Comparison of ENCODE assay signal across 28 cellular contexts in the genomic region with DNA sequence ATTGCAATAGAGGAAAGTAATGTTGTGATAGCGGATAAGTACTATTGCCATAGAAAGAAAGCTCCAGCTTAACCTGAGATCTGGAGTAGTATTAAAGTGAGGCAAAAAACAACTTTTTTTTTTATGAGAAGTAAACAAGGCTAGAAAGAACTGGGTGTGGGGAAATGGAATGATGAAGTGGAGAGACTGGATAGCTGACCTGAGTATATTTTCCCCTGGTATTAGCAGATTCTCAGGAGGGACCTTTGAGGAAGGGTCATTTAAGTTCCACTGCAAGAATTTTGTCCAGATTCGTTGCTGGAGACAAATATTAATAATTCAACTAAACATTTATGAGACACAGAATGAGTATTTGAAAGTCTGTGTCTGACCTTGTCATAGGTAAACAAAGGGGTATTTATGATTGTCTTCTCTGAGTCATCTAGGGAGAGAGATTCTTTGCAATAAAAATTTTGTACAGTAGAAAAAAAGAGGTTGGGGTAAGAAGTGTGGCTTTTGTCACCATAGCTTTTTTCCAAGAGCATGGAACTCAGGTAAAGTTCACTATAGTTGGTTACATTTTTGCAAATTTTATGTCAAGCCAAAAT.
DNase-seq lines count a peak whose midpoint lies in the region; ATAC-seq, FAIRE-seq and TF ChIP-seq lines count a peak whose summit lies in the region.
"Had no signal": no experiment of that assay in that cellular context is flagged by ENCODE, and none has a peak within 500 bp of the region (broad histone marks: within the 10 kb centered on the region; RNA-seq: fewer than 3 reads in every experiment).

No MANE protein-coding gene starts in this region.

- peaks cover 14% of the 10 kb centered on the region; the same call in 2 of the 3 replicates for H3K4me1 ChIP-seq in A549
- H3K4me1 ChIP-seq in HCT116 (ENCODE audit: control insufficient read depth in 1 of 2, insufficient read depth in 2 of 2, low read length in 2 of 2) = peaks cover 0 to 12% of the 10 kb centered on the region in 2 experiments; a peak in 1 of 4 replicates
- H3K4me1 ChIP-seq in RWPE2 (ENCODE audit: insufficient read depth, poor library complexity, severe bottlenecking) = peaks cover 7% of the 10 kb centered on the region

- POLR2A ChIA-PET in A549 (lab: Yijun Ruan, JAX) = no interaction called here
- POLR2A ChIA-PET in HCT116 (lab: Charles Lee) = no interaction called here

- TF ChIP-seq CTCF in A549 (IDR thresholded peaks at IDR 0.05) (no peak), HCT116 (IDR thresholded peaks at IDR 0.05 in 2 of 3, conservative IDR thresholded peaks at IDR 0.05 in 1 of 3; ENCODE audit: borderline replicate concordance in 1 of 3, insufficient read depth in 1 of 3, low read depth in 2 of 3, low read length in 2 of 3) (no peak), RWPE2 (IDR thresholded peaks at IDR 0.05; ENCODE audit: poor library complexity, severe bottlenecking) (no peak), fibroblast of villous mesenchyme (IDR thresholded peaks at IDR 0.05; ENCODE audit: insufficient read depth, low read depth, low read length) (no peak)

- DNase-seq in A549 (ENCODE audit: low read depth in 1 of 2, low spot score in 1 of 2) = peak; percentile 2 to 66
- no peak for DNase-seq in HCT116 (ENCODE audit: low read depth, low spot score)
- no peak for DNase-seq in RWPE2 (ENCODE audit: low spot score)
- peak; percentile 2 for DNase-seq in fibroblast of villous mesenchyme (ENCODE audit: low read depth)
- no peak for DNase-seq in iPS-NIHi7 (ENCODE audit: extremely low spot score)
- DNase-seq: C1 segment of cervical spinal cord; CD4-positive, alpha-beta memory T cell; COR-L47; DMS79; EL; IMR-90; KG1; MM.1S; NCI-H1048; NCI-H1417; NCI-H1694; NCI-H2029 treated with DMSO at 0.1 percent for 48 hours; NCI-H2227 treated with DMSO at 0.1 percent for 48 hours; NCI-H526 treated with DMSO at 0.1 percent for 48 hours; SIG-M5 had no signal

- intact Hi-C loops in HCT116 (cut with micrococcal nuclease) = no loop called here

- H3K27me3 ChIP-seq in HCT116 (ENCODE audit: insufficient read depth, low read length) (no peaks in the 10 kb centered on the region), RWPE2 (ENCODE audit: insufficient read depth, poor library complexity, severe bottlenecking) (no peaks in the 10 kb centered on the region)

- H2AFZ ChIP-seq in HCT116 (ENCODE audit: low read depth, low read length, poor library complexity, severe bottlenecking) = peak overlapping the region; percentile 66

- CTCF ChIA-PET in A549 (lab: Yijun Ruan, JAX) = no interaction called here
- CTCF ChIA-PET in HCT116 (lab: Charles Lee) = no interaction called here

- TF ChIP-seq EP300 in A549 (IDR thresholded peaks at IDR 0.05) = 0 out of 5 replicates have a peak, but pooled peaks of 1 of the 2 experiments have one; percentile 16

- H3K4me3 ChIP-seq in A549 (no peak overlapping the region), HCT116 (replicated peaks in 1 of 2; ENCODE audit: low read depth in 1 of 2, low read length in 2 of 2) (no peak overlapping the region), RWPE2 (ENCODE audit: severe bottlenecking) (no peak overlapping the region), fibroblast of villous mesenchyme (ENCODE audit: low read depth, low read length) (no peak overlapping the region)
- H3K4me3 ChIP-seq: SK-N-MC had no signal

- no peak for FAIRE-seq in A549 (lab: Jason Lieb, UNC)
- FAIRE-seq: A204.1, GM12892, GM19239 had no signal

- no peaks in the 10 kb centered on the region for H3K36me3 ChIP-seq in HCT116 (ENCODE audit: control insufficient read depth in 1 of 2, insufficient read depth in 2 of 2, low read length in 2 of 2)
- H3K36me3 ChIP-seq in RWPE2 (ENCODE audit: low read depth) = no peaks in the 10 kb centered on the region

- H4K20me1 ChIP-seq in HCT116 (ENCODE audit: insufficient read depth) = no peaks in the 10 kb centered on the region

- H3K27ac ChIP-seq in A549 (peak overlapping the region; percentile 9 to 66; a peak in 5 of 6 replicates), HCT116 (ENCODE audit: low read depth, low read length) (no peak overlapping the region), RWPE2 (ENCODE audit: poor library complexity, severe bottlenecking) (peak overlapping the region; percentile 49)
- H3K27ac ChIP-seq: SK-N-MC had no signal

- H3K9ac ChIP-seq in HCT116 (ENCODE audit: low read length) = no peak overlapping the region

- RAD21 ChIA-PET in HCT116 (lab: Charles Lee; ENCODE audit: low non-redundant PET in 1 of 2, low total read pairs in 2 of 2, uncharacterized antibody in 2 of 2, unreplicated experiment in 2 of 2) = no interaction called here

- no TSS peak for BruUV-seq in HCT116 (replicated peaks; lab: Mats Ljungman, UMichigan)

- H3K4me2 ChIP-seq in A549 (peak overlapping the region; percentile 39), HCT116 (ENCODE audit: low read length) (peak overlapping the region; percentile 22)

- 24% methylated on average over 2 of the region's 2 CpGs for WGBS in A549 (ENCODE audit: missing lambda C conversion rate)

- TF ChIP-seq POLR2A in A549 (IDR thresholded peaks at IDR 0.05; ENCODE audit: low read length) (no peak), HCT116 (IDR thresholded peaks at IDR 0.05; ENCODE audit: borderline replicate concordance, extremely low read depth, insufficient read depth, insufficient read length) (no peak)

- H3K79me2 ChIP-seq in HCT116 (ENCODE audit: insufficient read depth, low read length) = no peaks in the 10 kb centered on the region

- no peak for TF ChIP-seq RAD21 in A549 (conservative IDR thresholded peaks at IDR 0.05 in 1 of 2, IDR thresholded peaks at IDR 0.05 in 1 of 2)
- TF ChIP-seq RAD21 in HCT116 (IDR thresholded peaks at IDR 0.05; ENCODE audit: low read depth) = no peak

- ATAC-seq in A549 (peak in 1 of 2 experiments; percentile 74; a peak in 4 of 6 replicates), HCT116 (no peak), RWPE2 (ENCODE audit: low read depth) (peak; percentile 68), HG03095 (IDR thresholded peaks at IDR 0.05; ENCODE audit: unreplicated experiment) (no peak), HG03565 (IDR thresholded peaks at IDR 0.05; ENCODE audit: unreplicated experiment) (no peak), HG03378 (IDR thresholded peaks at IDR 0.05; ENCODE audit: unreplicated experiment) (no peak)
- ATAC-seq: Panc1 had no signal

- no peaks in the 10 kb centered on the region for H3K9me2 ChIP-seq in HCT116 (ENCODE audit: insufficient read depth)

- H3K9me3 ChIP-seq in A549 (no peaks in the 10 kb centered on the region), HCT116 (ENCODE audit: control insufficient read depth in 1 of 2, insufficient read depth in 1 of 2, low read depth in 1 of 2, low read length in 2 of 2) (no peaks in the 10 kb centered on the region), RWPE2 (ENCODE audit: severe bottlenecking) (no peaks in the 10 kb centered on the region)

TF ChIP-seq in A549, 52 proteins besides CTCF, POLR2A, EP300 and RAD21:
- TF ChIP-seq NPAS2 (CRISPR knock-in tag; IDR thresholded peaks at IDR 0.05; ENCODE audit: borderline replicate concordance) = no peak
- TF ChIP-seq FOSL2 (IDR thresholded peaks at IDR 0.05) = no peak
- peak; percentile 70 for TF ChIP-seq FOSL2 (CRISPR knock-in tag; IDR thresholded peaks at IDR 0.05)
- peak; percentile 57 for TF ChIP-seq JUNB (IDR thresholded peaks at IDR 0.05)
- no peak for TF ChIP-seq FOSB (CRISPR knock-in tag; IDR thresholded peaks at IDR 0.05)
- no peak for TF ChIP-seq NR3C1 (IDR thresholded peaks at IDR 0.05)
- TF ChIP-seq CEBPB (IDR thresholded peaks at IDR 0.05) = peak in 1 of 2 experiments; percentile 15; a peak in 1 of 4 replicates
- TF ChIP-seq ELK1 (IDR thresholded peaks at IDR 0.05; ENCODE audit: low read depth, low read length) = no peak
- TF ChIP-seq GATA3 (IDR thresholded peaks at IDR 0.05; ENCODE audit: borderline replicate concordance) = peak; percentile 75; the same call in 1 of the 2 replicates

TF ChIP-seq in HCT116, 20 proteins besides CTCF, POLR2A, EP300 and RAD21:
- TF ChIP-seq ZNF274 (IDR thresholded peaks at IDR 0.05; ENCODE audit: low read depth, low read length) (no peak), ZFX (IDR thresholded peaks at IDR 0.05) (no peak), SP1 (IDR thresholded peaks at IDR 0.05; ENCODE audit: low read depth) (no peak), FOSL1 (IDR thresholded peaks at IDR 0.05; ENCODE audit: low read depth) (0 out of 2 replicates have a peak, but pooled peaks have one; percentile 12)
- TF ChIP-seq, protein P1, sequence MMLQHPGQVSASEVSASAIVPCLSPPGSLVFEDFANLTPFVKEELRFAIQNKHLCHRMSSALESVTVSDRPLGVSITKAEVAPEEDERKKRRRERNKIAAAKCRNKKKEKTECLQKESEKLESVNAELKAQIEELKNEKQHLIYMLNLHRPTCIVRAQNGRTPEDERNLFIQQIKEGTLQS (IDR thresholded peaks at IDR 0.05) = no peak
TF ChIP-seq in HCT116: peak in this region for 1.

Comparison
In these comparisons a context has a peak if more than half of its experiments do, and no peak if none do; other contexts are left out.
1. DNase-seq: peak in A549 (2 of 2) and fibroblast of villous mesenchyme (single experiment); none in HCT116 (single experiment), RWPE2 (single experiment) and iPS-NIHi7 (single experiment).